8 cellular contexts compared by ENCODE assay signal in genomic region chr6:106975699-106976032, GRCh38. TPM values are rescaled to one million over a fixed set of nuclear protein-coding genes. Genes with fewer than 3 reads are reported as not detected.
DNase-seq lines count a peak whose midpoint lies in the region; TF ChIP-seq lines count a peak whose summit lies in the region.

No MANE protein-coding gene starts in this region.

- peak overlapping the region; percentile 96 for H3K4ac ChIP-seq in trophoblast cell (ENCODE audit: low read depth, low read length)

- H3K36me3 ChIP-seq in NT2/D1 (ENCODE audit: insufficient read depth, insufficient read length, low read length) (peaks cover 30% of the 10 kb centered on the region), trophoblast cell (ENCODE audit: control insufficient read depth in 1 of 2, insufficient read depth in 2 of 2, low read length in 2 of 2) (peaks cover 0 to 5% of the 10 kb centered on the region in 2 experiments)

- H3K4me2 ChIP-seq in trophoblast cell (ENCODE audit: low read length) = peak overlapping the region; percentile 97

- H2AFZ ChIP-seq in trophoblast cell (ENCODE audit: insufficient read depth, low read length, poor library complexity) = peak overlapping the region; percentile 95

- H3K4me1 ChIP-seq in NT2/D1 (ENCODE audit: insufficient read depth, insufficient read length) = no peaks in the 10 kb centered on the region
- peaks cover 3 to 5% of the 10 kb centered on the region in 2 experiments for H3K4me1 ChIP-seq in trophoblast cell (ENCODE audit: control insufficient read depth in 1 of 2, insufficient read depth in 2 of 2, low read length in 2 of 2)

- H4K12ac ChIP-seq in trophoblast cell (ENCODE audit: low read depth, low read length) = peak overlapping the region; percentile 91

- H3K18ac ChIP-seq in trophoblast cell (ENCODE audit: low read length) = peak overlapping the region; percentile 85

- no peaks in the 10 kb centered on the region for H3K27me3 ChIP-seq in NT2/D1 (ENCODE audit: insufficient read depth, insufficient read length)
- H3K27me3 ChIP-seq in trophoblast cell (ENCODE audit: insufficient read depth, low read length) = no peaks in the 10 kb centered on the region

- peak overlapping the region; percentile 93 for H2BK5ac ChIP-seq in trophoblast cell (ENCODE audit: low read depth, low read length, poor library complexity)

- no peak for TF ChIP-seq CTCF in GM12865 (IDR thresholded peaks at IDR 0.05; ENCODE audit: insufficient read depth, low read depth, low read length, missing control alignments)
- TF ChIP-seq CTCF in epithelial cell of esophagus (IDR thresholded peaks at IDR 0.05; ENCODE audit: insufficient read depth, low read depth, low read length, missing control alignments) = no peak

- peak overlapping the region; percentile 91 for H3K14ac ChIP-seq in trophoblast cell (ENCODE audit: low read length)

- peak overlapping the region; percentile 97 for H4K91ac ChIP-seq in trophoblast cell (ENCODE audit: low read depth, low read length)

- H2BK12ac ChIP-seq in trophoblast cell (ENCODE audit: low read length) = peak overlapping the region; percentile 95

- peak overlapping the region; percentile 95 for H4K8ac ChIP-seq in trophoblast cell (ENCODE audit: low read depth, low read length)

- H3K79me1 ChIP-seq in trophoblast cell (ENCODE audit: low read length) = peaks cover 26% of the 10 kb centered on the region

- no peak overlapping the region for H3K23ac ChIP-seq in trophoblast cell (ENCODE audit: low read length)

- peak overlapping the region; percentile 98 for H3K27ac ChIP-seq in trophoblast cell (ENCODE audit: low read depth, low read length)

- H2AK5ac ChIP-seq in trophoblast cell (ENCODE audit: low read length) = no peak overlapping the region

- peak overlapping the region; percentile 81 for H3K9ac ChIP-seq in NT2/D1 (ENCODE audit: insufficient read length, low read depth)
- peak overlapping the region; percentile 62 for H3K9ac ChIP-seq in trophoblast cell (ENCODE audit: low read length)

- no CpG with 5 or more reads among the region's 17 CpGs for WGBS in trophoblast cell (ENCODE audit: extremely low coverage, insufficient coverage, insufficient read length)

- peak overlapping the region; percentile 93 for H2BK120ac ChIP-seq in trophoblast cell (ENCODE audit: insufficient read depth, low read length, poor library complexity)

- no peaks in the 10 kb centered on the region for H3K9me3 ChIP-seq in NT2/D1 (ENCODE audit: insufficient read depth, low read length)
- H3K9me3 ChIP-seq in trophoblast cell (ENCODE audit: insufficient read depth, low read depth, low read length) = no peaks in the 10 kb centered on the region

- peak overlapping the region; percentile 82 for H3K4me3 ChIP-seq in GM12865 (ENCODE audit: low read depth, low read length)
- peak overlapping the region; percentile 63 for H3K4me3 ChIP-seq in NT2/D1 (ENCODE audit: insufficient read length, low read depth)
- peak overlapping the region; percentile 43 for H3K4me3 ChIP-seq in epithelial cell of esophagus (ENCODE audit: low read length)
- H3K4me3 ChIP-seq in trophoblast cell (ENCODE audit: low read depth, low read length) = peak overlapping the region; percentile 75

- DNase-seq in GM12865 (ENCODE audit: low read depth) = no peak
- no peak for DNase-seq in NT2/D1 (ENCODE audit: low read depth, low spot score)
- peak; percentile 53 for DNase-seq in epithelial cell of esophagus (ENCODE audit: low read depth)
- peak in 1 of 2 donors; percentile 23 for DNase-seq in trophoblast cell
- no peak for DNase-seq in epidermal melanocyte (ENCODE audit: insufficient read length, low spot score)
- no peak for DNase-seq in NCI-H1436 (lab: John Stamatoyannopoulos, UW)
- no peak for DNase-seq in activated naive CD4-positive, alpha-beta T cell treated with Interleukin-2 at 50 U/mL for 16 hours
- DNase-seq in T1000 (lab: John Stamatoyannopoulos, UW) = no peak

- peaks cover 26% of the 10 kb centered on the region for H3K79me2 ChIP-seq in trophoblast cell (ENCODE audit: control insufficient read depth, insufficient read depth, low read length, poor library complexity)

RNA-seq across cellular contexts. Expression of gene CD24, which starts 1.1 kb away (rescaled TPM):
- 1,139 and 1,237 TPM in 2 replicates for polyA plus RNA-seq in trophoblast cell (2013)

RNA-seq across cellular contexts. Expression of gene MTRES1, which starts 52.3 kb away (rescaled TPM):
- polyA plus RNA-seq in trophoblast cell (2013) = 15.8 and 16.4 TPM in 2 replicates
